In the genomic region with DNA sequence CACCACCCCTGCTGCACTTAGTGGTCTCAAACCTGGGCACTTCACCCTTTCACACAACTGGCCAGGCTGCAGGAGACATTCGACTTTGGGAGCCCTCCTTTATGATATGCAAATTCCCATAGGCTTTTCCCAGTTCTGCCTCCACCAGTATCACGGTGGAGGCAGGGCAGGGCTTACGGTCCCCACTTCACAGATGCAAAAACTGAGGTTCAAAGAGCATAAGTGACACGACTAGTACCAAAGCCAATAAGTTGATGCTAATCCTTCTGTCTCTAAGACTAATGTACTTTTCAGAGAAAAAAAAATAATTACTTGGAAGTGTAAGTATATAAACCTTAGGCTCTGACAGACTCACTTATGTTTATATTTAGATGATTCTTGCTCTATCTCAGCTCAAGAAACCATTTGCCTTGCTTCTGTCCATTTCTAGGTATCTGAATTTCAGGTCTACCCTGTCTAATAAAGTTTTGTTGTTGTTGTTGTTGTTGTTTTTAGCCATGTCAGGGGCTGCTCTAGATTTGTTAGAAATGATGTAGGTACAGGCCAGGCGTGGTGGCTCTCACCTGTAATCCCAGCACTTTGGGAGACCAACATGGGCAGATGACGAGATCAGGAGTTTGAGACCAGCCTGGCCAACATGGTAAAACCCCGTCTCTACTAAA, we compare ENCODE assay signal across 1 cellular context.
TF ChIP-seq lines count a peak whose summit lies in the region.

No MANE protein-coding gene starts in this region.

TF ChIP-seq in GM12878, 131 proteins besides CTCF, POLR2A, EP300 and RAD21:
- TF ChIP-seq, protein P1, sequence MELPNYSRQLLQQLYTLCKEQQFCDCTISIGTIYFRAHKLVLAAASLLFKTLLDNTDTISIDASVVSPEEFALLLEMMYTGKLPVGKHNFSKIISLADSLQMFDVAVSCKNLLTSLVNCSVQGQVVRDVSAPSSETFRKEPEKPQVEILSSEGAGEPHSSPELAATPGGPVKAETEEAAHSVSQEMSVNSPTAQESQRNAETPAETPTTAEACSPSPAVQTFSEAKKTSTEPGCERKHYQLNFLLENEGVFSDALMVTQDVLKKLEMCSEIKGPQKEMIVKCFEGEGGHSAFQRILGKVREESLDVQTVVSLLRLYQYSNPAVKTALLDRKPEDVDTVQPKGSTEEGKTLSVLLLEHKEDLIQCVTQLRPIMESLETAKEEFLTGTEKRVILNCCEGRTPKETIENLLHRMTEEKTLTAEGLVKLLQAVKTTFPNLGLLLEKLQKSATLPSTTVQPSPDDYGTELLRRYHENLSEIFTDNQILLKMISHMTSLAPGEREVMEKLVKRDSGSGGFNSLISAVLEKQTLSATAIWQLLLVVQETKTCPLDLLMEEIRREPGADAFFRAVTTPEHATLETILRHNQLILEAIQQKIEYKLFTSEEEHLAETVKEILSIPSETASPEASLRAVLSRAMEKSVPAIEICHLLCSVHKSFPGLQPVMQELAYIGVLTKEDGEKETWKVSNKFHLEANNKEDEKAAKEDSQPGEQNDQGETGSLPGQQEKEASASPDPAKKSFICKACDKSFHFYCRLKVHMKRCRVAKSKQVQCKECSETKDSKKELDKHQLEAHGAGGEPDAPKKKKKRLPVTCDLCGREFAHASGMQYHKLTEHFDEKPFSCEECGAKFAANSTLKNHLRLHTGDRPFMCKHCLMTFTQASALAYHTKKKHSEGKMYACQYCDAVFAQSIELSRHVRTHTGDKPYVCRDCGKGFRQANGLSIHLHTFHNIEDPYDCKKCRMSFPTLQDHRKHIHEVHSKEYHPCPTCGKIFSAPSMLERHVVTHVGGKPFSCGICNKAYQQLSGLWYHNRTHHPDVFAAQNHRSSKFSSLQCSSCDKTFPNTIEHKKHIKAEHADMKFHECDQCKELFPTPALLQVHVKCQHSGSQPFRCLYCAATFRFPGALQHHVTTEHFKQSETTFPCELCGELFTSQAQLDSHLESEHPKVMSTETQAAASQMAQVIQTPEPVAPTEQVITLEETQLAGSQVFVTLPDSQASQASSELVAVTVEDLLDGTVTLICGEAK (IDR thresholded peaks at IDR 0.05; ENCODE audit: borderline replicate concordance) = peak; percentile 81
- TF ChIP-seq, protein P2, sequence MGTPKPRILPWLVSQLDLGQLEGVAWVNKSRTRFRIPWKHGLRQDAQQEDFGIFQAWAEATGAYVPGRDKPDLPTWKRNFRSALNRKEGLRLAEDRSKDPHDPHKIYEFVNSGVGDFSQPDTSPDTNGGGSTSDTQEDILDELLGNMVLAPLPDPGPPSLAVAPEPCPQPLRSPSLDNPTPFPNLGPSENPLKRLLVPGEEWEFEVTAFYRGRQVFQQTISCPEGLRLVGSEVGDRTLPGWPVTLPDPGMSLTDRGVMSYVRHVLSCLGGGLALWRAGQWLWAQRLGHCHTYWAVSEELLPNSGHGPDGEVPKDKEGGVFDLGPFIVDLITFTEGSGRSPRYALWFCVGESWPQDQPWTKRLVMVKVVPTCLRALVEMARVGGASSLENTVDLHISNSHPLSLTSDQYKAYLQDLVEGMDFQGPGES (IDR thresholded peaks at IDR 0.05) = no peak
